In the genomic region with DNA sequence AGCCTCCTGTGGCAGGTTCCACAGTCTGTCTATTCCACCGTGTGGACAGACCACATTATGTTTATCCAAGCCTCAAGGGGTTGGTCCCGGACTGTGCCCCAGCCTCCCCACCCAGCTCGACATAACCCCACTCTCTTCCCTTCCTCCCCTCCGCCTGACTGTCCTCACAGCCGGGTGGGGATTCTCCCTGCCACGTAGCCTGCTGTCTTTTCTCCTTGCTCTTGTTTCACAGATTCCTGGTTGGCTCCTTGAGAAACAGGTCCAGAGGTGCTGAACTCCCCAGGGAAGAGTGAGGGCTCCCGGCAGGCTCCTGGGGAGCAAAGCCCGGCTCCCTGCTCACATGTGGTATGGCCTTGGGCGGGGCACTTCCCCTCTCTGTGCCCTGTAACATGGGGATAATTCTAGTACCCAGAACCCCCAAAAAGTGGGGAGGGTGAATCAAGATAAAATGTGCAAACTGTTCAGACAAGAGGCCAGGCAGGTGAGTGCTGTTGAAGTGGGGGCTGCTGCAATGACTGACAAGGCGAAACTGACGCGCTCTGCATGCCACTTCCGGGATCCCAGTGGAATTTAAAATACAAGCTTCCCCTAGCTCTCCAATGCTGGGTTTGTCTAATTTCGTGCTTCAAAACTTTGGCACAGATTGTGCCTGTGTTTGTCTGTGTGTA, we compare ENCODE assay signal across 15 cellular contexts.
A peak's percentile ranks its signal among the peaks of the same experiment; 100 is the strongest.
DNase-seq lines count a peak whose midpoint lies in the region; ATAC-seq and TF ChIP-seq lines count a peak whose summit lies in the region.
"Had no signal": no experiment of that assay in that cellular context is flagged by ENCODE, and none has a peak within 500 bp of the region (broad histone marks: within the 10 kb centered on the region; RNA-seq: fewer than 3 reads in every experiment).

No MANE protein-coding gene starts in this region.

- peak overlapping the region; percentile 83 for H3K27ac Mint-ChIP-seq in central memory CD8-positive, alpha-beta T cell (ENCODE audit: low read depth)
- peak overlapping the region; percentile 6 for H3K27ac Mint-ChIP-seq in stimulated activated memory B cell treated with anti-CD40 and anti-IgM and Interleukin-4, amounts not matched to agents 10 μg/mL and 1 μg/mL and 100 μg/mL, for 72 hours

- H3K27me3 Mint-ChIP-seq in central memory CD8-positive, alpha-beta T cell = peaks cover 33% of the 10 kb centered on the region
- H3K27me3 Mint-ChIP-seq in stimulated activated memory B cell treated with anti-CD40 and anti-IgM and Interleukin-4, amounts not matched to agents 10 μg/mL and 1 μg/mL and 100 μg/mL, for 72 hours = no peaks in the 10 kb centered on the region

- H3K36me3 Mint-ChIP-seq in central memory CD8-positive, alpha-beta T cell (ENCODE audit: insufficient read depth) = peaks cover 3% of the 10 kb centered on the region
- H3K36me3 Mint-ChIP-seq in stimulated activated memory B cell treated with anti-CD40 and anti-IgM and Interleukin-4, amounts not matched to agents 10 μg/mL and 1 μg/mL and 100 μg/mL, for 72 hours = no peaks in the 10 kb centered on the region

- H3K4me3 Mint-ChIP-seq in central memory CD8-positive, alpha-beta T cell = peak overlapping the region; percentile 66
- peak overlapping the region; percentile 25 for H3K4me3 Mint-ChIP-seq in stimulated activated memory B cell treated with anti-CD40 and anti-IgM and Interleukin-4, amounts not matched to agents 10 μg/mL and 1 μg/mL and 100 μg/mL, for 72 hours

- H3K4me1 Mint-ChIP-seq in central memory CD8-positive, alpha-beta T cell = peaks cover 29% of the 10 kb centered on the region
- peaks cover 39% of the 10 kb centered on the region for H3K4me1 Mint-ChIP-seq in stimulated activated memory B cell treated with anti-CD40 and anti-IgM and Interleukin-4, amounts not matched to agents 10 μg/mL and 1 μg/mL and 100 μg/mL, for 72 hours

- H3K4me3 ChIP-seq in NT2/D1 (ENCODE audit: insufficient read length, low read depth) (no peak overlapping the region), hepatocyte (no peak overlapping the region), body of pancreas (no peak overlapping the region)
- H3K4me3 ChIP-seq: heart right ventricle, SK-N-MC had no signal

- H3K36me3 ChIP-seq in NT2/D1 (ENCODE audit: insufficient read depth, insufficient read length, low read length) = no peaks in the 10 kb centered on the region
- no peaks in the 10 kb centered on the region for H3K36me3 ChIP-seq in hepatocyte (replicated peaks; ENCODE audit: insufficient read depth, low read depth)
- H3K36me3 ChIP-seq in body of pancreas (replicated peaks in 1 of 2; ENCODE audit: insufficient read depth in 1 of 2, low read depth in 2 of 2) = no peaks in the 10 kb centered on the region
- H3K36me3 ChIP-seq: heart right ventricle had no signal

- TF ChIP-seq POLR2A in body of pancreas (IDR thresholded peaks at IDR 0.05) = no peak

- H3K27me3 ChIP-seq in NT2/D1 (ENCODE audit: insufficient read depth, insufficient read length) (no peaks in the 10 kb centered on the region), hepatocyte (peaks cover 7% of the 10 kb centered on the region), body of pancreas (no peaks in the 10 kb centered on the region)

- no peak overlapping the region for H3K27ac ChIP-seq in hepatocyte
- no peak overlapping the region for H3K27ac ChIP-seq in body of pancreas
- H3K27ac ChIP-seq: C4-2B, SK-N-MC had no signal

- no peaks in the 10 kb centered on the region for H4K20me1 ChIP-seq in hepatocyte (ENCODE audit: insufficient read depth, poor library complexity, severe bottlenecking)

- TF ChIP-seq CTCF in hepatocyte (IDR thresholded peaks at IDR 0.05; ENCODE audit: poor library complexity) (no peak), body of pancreas (IDR thresholded peaks at IDR 0.05) (no peak)

- H3K4me1 ChIP-seq in NT2/D1 (ENCODE audit: insufficient read depth, insufficient read length) (peaks cover 15% of the 10 kb centered on the region), hepatocyte (ENCODE audit: insufficient read depth) (no peaks in the 10 kb centered on the region), body of pancreas (no peaks in the 10 kb centered on the region)

- H3K9ac ChIP-seq in NT2/D1 (ENCODE audit: insufficient read length, low read depth) = peak overlapping the region; percentile 26

- H3K4me2 ChIP-seq in hepatocyte = no peak overlapping the region

- ATAC-seq in Right ventricle myocardium superior (ENCODE audit: poor library complexity) = no peak
- ATAC-seq in left cardiac atrium = no peak
- no peak for ATAC-seq in central memory CD8-positive, alpha-beta T cell (replicated peaks; ENCODE audit: extremely low read depth, poor library complexity, severe bottlenecking)
- ATAC-seq in stimulated activated memory B cell treated with anti-CD40 and anti-IgM and Interleukin-4, amounts not matched to agents 10 μg/mL and 1 μg/mL and 100 μg/mL, for 72 hours = no peak
- ATAC-seq in body of pancreas = no peak
- ATAC-seq: esophagus mucosa had no signal

- H2AFZ ChIP-seq in hepatocyte = no peak overlapping the region

- H3K9me3 ChIP-seq in NT2/D1 (ENCODE audit: insufficient read depth, low read length) = no peaks in the 10 kb centered on the region
- H3K9me3 ChIP-seq in hepatocyte (ENCODE audit: low read depth) = no peaks in the 10 kb centered on the region
- no peaks in the 10 kb centered on the region for H3K9me3 ChIP-seq in body of pancreas
- H3K9me3 ChIP-seq: heart right ventricle had no signal

- no peaks in the 10 kb centered on the region for H3K79me2 ChIP-seq in hepatocyte

- intact Hi-C loops in Right ventricle myocardium superior (cut with DNase I) (no loop called here), left cardiac atrium (cut with DNase I) (no loop called here), body of pancreas (cut with DNase I) (no loop called here)

- no peaks in the 10 kb centered on the region for H3K9me3 Mint-ChIP-seq in central memory CD8-positive, alpha-beta T cell
- H3K9me3 Mint-ChIP-seq in stimulated activated memory B cell treated with anti-CD40 and anti-IgM and Interleukin-4, amounts not matched to agents 10 μg/mL and 1 μg/mL and 100 μg/mL, for 72 hours = no peaks in the 10 kb centered on the region

- peak; percentile 36 for DNase-seq in Right ventricle myocardium superior
- no peak for DNase-seq in left cardiac atrium
- DNase-seq in NT2/D1 (ENCODE audit: low read depth, low spot score) = no peak
- DNase-seq in central memory CD8-positive, alpha-beta T cell (ENCODE audit: low spot score in 2 of 2) = no peak
- no peak for DNase-seq in hepatocyte (ENCODE audit: low spot score)
- DNase-seq in NCI-H69 (lab: John Stamatoyannopoulos, UW) = no peak
- DNase-seq in body of pancreas = no peak
- DNase-seq: activated naive CD4-positive, alpha-beta T cell; heart right ventricle; NCI-H2081; nucleus accumbens had no signal

- WGBS in hepatocyte (ENCODE audit: low lambda C conversion rate, missing lambda C conversion rate) = 66% methylated on average over 14 of the region's 14 CpGs
- 58 to 77% methylated on average over 13 to 14 of the region's 14 CpGs for WGBS in body of pancreas, 2 donors

- no peaks in the 10 kb centered on the region for H3K9me2 ChIP-seq in hepatocyte (replicated peaks; ENCODE audit: insufficient read depth)
